30 cellular contexts compared by ENCODE assay signal in the genomic region with DNA sequence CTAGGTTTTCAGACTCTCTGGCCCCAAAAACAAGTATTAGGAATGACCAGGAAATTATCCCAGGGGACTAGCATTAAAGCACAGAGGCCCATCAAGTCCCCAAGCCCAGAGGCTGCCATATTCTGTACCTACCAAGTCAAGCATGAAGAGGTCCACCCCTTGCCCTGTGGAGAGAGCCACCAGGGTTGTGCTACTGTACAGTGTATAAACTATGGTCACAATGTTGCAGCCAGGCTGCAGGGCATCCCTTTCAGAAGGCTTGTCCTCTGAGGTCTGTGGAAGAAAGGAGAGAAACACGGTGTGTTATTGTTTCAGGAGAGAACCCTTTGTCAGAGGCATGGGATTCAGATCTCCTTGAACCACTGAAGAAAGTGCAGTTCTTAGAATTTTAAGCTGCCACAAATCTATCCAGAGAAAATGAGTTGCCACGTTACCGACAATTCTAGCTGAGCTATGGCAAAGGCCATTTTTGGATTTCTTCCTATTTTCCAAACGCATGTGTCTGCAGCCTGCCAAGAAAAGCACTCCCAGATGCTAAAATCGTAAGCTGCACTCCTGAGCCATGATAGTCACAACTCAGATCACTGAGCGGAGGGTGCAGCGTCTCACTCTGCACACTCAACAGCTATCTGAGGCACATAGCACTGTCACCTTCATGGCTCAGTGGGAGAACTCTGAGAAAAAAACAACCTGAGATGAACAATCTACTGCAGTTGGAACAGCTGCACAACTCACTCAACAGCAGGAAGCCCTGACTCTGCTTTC. TPM values are rescaled to one million over a fixed set of nuclear protein-coding genes. Genes with fewer than 3 reads are reported as not detected.
DNase-seq lines count a peak whose midpoint lies in the region; ATAC-seq and TF ChIP-seq lines count a peak whose summit lies in the region.
"Had no signal": no experiment of that assay in that cellular context is flagged by ENCODE, and none has a peak within 500 bp of the region (broad histone marks: within the 10 kb centered on the region; RNA-seq: fewer than 3 reads in every experiment).

No MANE protein-coding gene starts in this region.

- no peaks in the 10 kb centered on the region for H3K9me3 ChIP-seq in adipocyte (ENCODE audit: control insufficient read depth, low read length)
- H3K9me3 ChIP-seq in osteoblast (ENCODE audit: low read depth, low read length) = no peaks in the 10 kb centered on the region
- no peaks in the 10 kb centered on the region for H3K9me3 ChIP-seq in hepatocyte (ENCODE audit: low read depth)
- H3K9me3 ChIP-seq: heart left ventricle had no signal

- H3K4me1 ChIP-seq in adipocyte (ENCODE audit: control insufficient read depth, insufficient read depth, low read length) = peaks cover 8% of the 10 kb centered on the region
- peaks cover 9% of the 10 kb centered on the region for H3K4me1 ChIP-seq in osteoblast (ENCODE audit: insufficient read depth, low read length)
- no peaks in the 10 kb centered on the region for H3K4me1 ChIP-seq in hepatocyte (ENCODE audit: insufficient read depth)

- ATAC-seq in HG02763 (IDR thresholded peaks at IDR 0.05; ENCODE audit: unreplicated experiment) (no peak), HG02840 (IDR thresholded peaks at IDR 0.05; ENCODE audit: low FRiP score, unreplicated experiment) (no peak)
- ATAC-seq: activated CD8-positive, alpha-beta T cell treated with anti-CD3 and anti-CD28 coated beads for 36 hours; activated naive CD4-positive, alpha-beta T cell treated with anti-CD3 and anti-CD28 coated beads, Interleukin-2, amount 50 U/mL, for 72 hours; T-helper 17 cell had no signal

- H3K4me2 ChIP-seq in osteoblast (ENCODE audit: insufficient read depth, low read length) (peak overlapping the region; percentile 48), hepatocyte (no peak overlapping the region)

- H3K79me2 ChIP-seq in osteoblast (ENCODE audit: insufficient read depth, low read length) (no peaks in the 10 kb centered on the region), hepatocyte (no peaks in the 10 kb centered on the region)

- peak overlapping the region; percentile 18 for H3K9ac ChIP-seq in adipocyte (ENCODE audit: low read length)

- 80% methylated on average over 7 of the region's 7 CpGs for WGBS in hepatocyte (ENCODE audit: low lambda C conversion rate, missing lambda C conversion rate)

- H3K4me3 ChIP-seq in adipocyte (ENCODE audit: low read length) (peak overlapping the region; percentile 4), fibroblast of the aortic adventitia (ENCODE audit: low read depth, low read length) (no peak overlapping the region), osteoblast (ENCODE audit: insufficient read depth, low read length) (no peak overlapping the region), hepatocyte (no peak overlapping the region)
- H3K4me3 ChIP-seq: heart left ventricle, SK-N-MC had no signal

- H3K27me3 ChIP-seq in adipocyte (replicated peaks; ENCODE audit: control insufficient read depth, insufficient read depth, low read length) = no peaks in the 10 kb centered on the region
- H3K27me3 ChIP-seq in osteoblast (ENCODE audit: insufficient read depth, low read length) = no peaks in the 10 kb centered on the region
- H3K27me3 ChIP-seq in hepatocyte = no peaks in the 10 kb centered on the region

- no peaks in the 10 kb centered on the region for H4K20me1 ChIP-seq in osteoblast (ENCODE audit: insufficient read depth, low read length)
- no peaks in the 10 kb centered on the region for H4K20me1 ChIP-seq in hepatocyte (ENCODE audit: insufficient read depth, poor library complexity, severe bottlenecking)

- H2AFZ ChIP-seq in osteoblast (ENCODE audit: low read length) (peak overlapping the region; percentile 45), hepatocyte (no peak overlapping the region)

- DNase-seq in AG20443 (ENCODE audit: low spot score) (peak; percentile 61), adipocyte (ENCODE audit: low read depth) (no peak), fibroblast of the aortic adventitia (ENCODE audit: low read depth) (peak; percentile 72), osteoblast (ENCODE audit: insufficient read length, low spot score, missing footprints) (peak; percentile 89), hepatocyte (ENCODE audit: low spot score) (no peak), NCI-H748 (lab: John Stamatoyannopoulos, UW; ENCODE audit: unreplicated experiment) (no peak)
- DNase-seq: activated CD4-positive, CD25-positive, alpha-beta regulatory T cell treated with anti-CD3 and anti-CD28 coated beads, Interleukin-2, amount 50 U/mL, for 72 hours; activated CD8-positive, alpha-beta T cell treated with anti-CD3 and anti-CD28 coated beads for 36 hours; aorta; Calu3; dermis blood vessel endothelial cell; DND-41; heart left ventricle; Karpas-422; naive B cell; NCI-H1436; NCI-H345; small intestine; stimulated activated CD4-positive, alpha-beta T cell treated with anti-CD3 and anti-CD28 coated beads, Interleukin-1b, Interleukin-23, amount 100 ng/mL, for 48 hours; substantia nigra; T-helper 17 cell had no signal

- TF ChIP-seq CTCF in fibroblast of the aortic adventitia (IDR thresholded peaks at IDR 0.05; ENCODE audit: insufficient read depth, low read length) (no peak), osteoblast (IDR thresholded peaks at IDR 0.05; ENCODE audit: extremely low read depth, low read depth, low read length) (no peak), hepatocyte (IDR thresholded peaks at IDR 0.05; ENCODE audit: poor library complexity) (no peak)

- H3K36me3 ChIP-seq in adipocyte (ENCODE audit: control insufficient read depth, insufficient read depth, low read length, severe bottlenecking) (no peaks in the 10 kb centered on the region), osteoblast (ENCODE audit: insufficient read depth, low read length) (no peaks in the 10 kb centered on the region), hepatocyte (replicated peaks; ENCODE audit: insufficient read depth, low read depth) (no peaks in the 10 kb centered on the region)
- H3K36me3 ChIP-seq: heart left ventricle had no signal

- no peaks in the 10 kb centered on the region for H3K9me2 ChIP-seq in hepatocyte (replicated peaks; ENCODE audit: insufficient read depth)

- no peak overlapping the region for H3K27ac ChIP-seq in osteoblast (ENCODE audit: low read depth, low read length)
- H3K27ac ChIP-seq in hepatocyte = no peak overlapping the region
- H3K27ac ChIP-seq: C4-2B, heart left ventricle, RWPE1, SK-N-MC had no signal

RNA-seq across cellular contexts. Expression of gene SPATA31E1, which starts 45.5 kb away (rescaled TPM):
- not detected in 2 replicates for total RNA-seq in fibroblast of the aortic adventitia (ENCODE audit: low replicate concordance)
- under 0.01 TPM in 1 of 2 replicates, not detected in the other for total RNA-seq in osteoblast
- total RNA-seq in hepatocyte = 0.08 TPM in 1 of 2 replicates, not detected in the other
- polyA plus RNA-seq in hepatocyte = 0.05 TPM in 1 of 2 replicates, not detected in the other
- total RNA-seq: activated CD8-positive, alpha-beta T cell treated with anti-CD3 and anti-CD28 coated beads for 36 hours; activated naive CD4-positive, alpha-beta T cell treated with anti-CD3 and anti-CD28 coated beads, Interleukin-2, amount 50 U/mL, for 72 hours; activated T-helper 2 cell treated with anti-CD3 and anti-CD28 coated beads, Interferon-gamma antibody, Interleukin-2, Interleukin-4, amounts not matched to agents 10 μg/mL and 5 μg/mL and 100 μg/mL, durations not matched to agents 14 hours and 24 hours and 36 hours; aorta; Calu3; dermis blood vessel endothelial cell; heart left ventricle; pulmonary artery endothelial cell; T-helper 17 cell; urinary bladder had no signal
- polyA plus RNA-seq: aorta, heart left ventricle, small intestine had no signal

Comparison
In these comparisons a context has a peak if more than half of its experiments do, and no peak if none do; other contexts are left out.
1. DNase-seq: peak in AG20443 (single experiment), fibroblast of the aortic adventitia (single experiment) and osteoblast (single experiment); none in adipocyte (single experiment), hepatocyte (single experiment) and NCI-H748 (single experiment).